ENCODE assay signal across 1 cellular context in the genomic region with DNA sequence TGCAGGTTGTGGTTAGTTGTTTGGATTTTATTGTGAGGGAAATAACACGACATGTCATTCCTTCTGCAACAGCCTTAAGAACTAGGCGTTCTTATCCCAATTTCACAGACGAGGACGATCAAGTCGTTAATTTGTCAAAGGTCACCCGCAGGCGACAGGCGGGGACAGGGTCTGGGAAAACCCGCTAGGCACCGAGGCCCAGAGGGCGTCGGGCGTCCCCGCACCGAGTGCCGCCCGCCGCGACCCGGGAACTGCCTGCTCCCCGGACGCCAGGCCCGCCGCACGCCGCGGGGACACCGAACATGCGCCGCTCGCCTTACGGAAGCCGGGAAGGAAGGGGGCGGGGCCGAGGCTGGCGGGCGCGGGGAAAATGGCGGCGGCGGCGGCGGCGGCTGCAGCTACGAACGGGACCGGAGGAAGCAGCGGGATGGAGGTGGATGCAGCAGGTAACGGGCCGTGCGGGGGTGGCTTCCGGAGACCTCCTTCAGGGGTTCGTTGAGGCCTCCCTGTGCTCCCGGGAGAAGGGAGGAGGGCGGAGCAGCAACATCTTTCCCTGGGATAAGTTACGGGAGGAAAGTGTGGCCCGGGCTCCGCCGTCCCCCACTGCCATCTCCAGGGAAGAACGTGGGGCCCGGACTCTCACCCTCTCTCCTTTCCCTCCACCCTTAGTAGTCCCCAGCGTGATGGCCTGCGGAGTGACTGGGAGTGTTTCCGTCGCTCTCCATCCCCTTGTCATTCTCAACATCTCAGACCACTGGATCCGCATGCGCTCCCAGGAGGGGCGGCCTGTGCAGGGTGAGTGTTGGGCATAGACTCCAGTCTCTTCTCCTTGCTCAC.
A peak's percentile ranks its signal among the peaks of the same experiment; 100 is the strongest.
TF ChIP-seq lines count a peak whose summit lies in the region.

A gene (plus strand): TSS at position 349 of the 837 bp plus-strand sequence. CDS start 22 bp downstream, at position 371.

TF ChIP-seq in HepG2, 621 proteins besides CTCF, POLR2A, EP300 and RAD21 (continued from another document and continues in another):
- TF ChIP-seq, protein P1, sequence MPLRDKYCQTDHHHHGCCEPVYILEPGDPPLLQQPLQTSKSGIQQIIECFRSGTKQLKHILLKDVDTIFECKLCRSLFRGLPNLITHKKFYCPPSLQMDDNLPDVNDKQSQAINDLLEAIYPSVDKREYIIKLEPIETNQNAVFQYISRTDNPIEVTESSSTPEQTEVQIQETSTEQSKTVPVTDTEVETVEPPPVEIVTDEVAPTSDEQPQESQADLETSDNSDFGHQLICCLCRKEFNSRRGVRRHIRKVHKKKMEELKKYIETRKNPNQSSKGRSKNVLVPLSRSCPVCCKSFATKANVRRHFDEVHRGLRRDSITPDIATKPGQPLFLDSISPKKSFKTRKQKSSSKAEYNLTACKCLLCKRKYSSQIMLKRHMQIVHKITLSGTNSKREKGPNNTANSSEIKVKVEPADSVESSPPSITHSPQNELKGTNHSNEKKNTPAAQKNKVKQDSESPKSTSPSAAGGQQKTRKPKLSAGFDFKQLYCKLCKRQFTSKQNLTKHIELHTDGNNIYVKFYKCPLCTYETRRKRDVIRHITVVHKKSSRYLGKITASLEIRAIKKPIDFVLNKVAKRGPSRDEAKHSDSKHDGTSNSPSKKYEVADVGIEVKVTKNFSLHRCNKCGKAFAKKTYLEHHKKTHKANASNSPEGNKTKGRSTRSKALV (CRISPR knock-in tag; IDR thresholded peaks at IDR 0.05), result no peak
- TF ChIP-seq, protein P2, sequence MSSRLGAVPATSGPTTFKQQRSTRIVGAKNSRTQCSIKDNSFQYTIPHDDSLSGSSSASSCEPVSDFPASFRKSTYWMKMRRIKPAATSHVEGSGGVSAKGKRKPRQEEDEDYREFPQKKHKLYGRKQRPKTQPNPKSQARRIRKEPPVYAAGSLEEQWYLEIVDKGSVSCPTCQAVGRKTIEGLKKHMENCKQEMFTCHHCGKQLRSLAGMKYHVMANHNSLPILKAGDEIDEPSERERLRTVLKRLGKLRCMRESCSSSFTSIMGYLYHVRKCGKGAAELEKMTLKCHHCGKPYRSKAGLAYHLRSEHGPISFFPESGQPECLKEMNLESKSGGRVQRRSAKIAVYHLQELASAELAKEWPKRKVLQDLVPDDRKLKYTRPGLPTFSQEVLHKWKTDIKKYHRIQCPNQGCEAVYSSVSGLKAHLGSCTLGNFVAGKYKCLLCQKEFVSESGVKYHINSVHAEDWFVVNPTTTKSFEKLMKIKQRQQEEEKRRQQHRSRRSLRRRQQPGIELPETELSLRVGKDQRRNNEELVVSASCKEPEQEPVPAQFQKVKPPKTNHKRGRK (CRISPR knock-in tag; IDR thresholded peaks at IDR 0.05), result no peak
- TF ChIP-seq, protein P3, sequence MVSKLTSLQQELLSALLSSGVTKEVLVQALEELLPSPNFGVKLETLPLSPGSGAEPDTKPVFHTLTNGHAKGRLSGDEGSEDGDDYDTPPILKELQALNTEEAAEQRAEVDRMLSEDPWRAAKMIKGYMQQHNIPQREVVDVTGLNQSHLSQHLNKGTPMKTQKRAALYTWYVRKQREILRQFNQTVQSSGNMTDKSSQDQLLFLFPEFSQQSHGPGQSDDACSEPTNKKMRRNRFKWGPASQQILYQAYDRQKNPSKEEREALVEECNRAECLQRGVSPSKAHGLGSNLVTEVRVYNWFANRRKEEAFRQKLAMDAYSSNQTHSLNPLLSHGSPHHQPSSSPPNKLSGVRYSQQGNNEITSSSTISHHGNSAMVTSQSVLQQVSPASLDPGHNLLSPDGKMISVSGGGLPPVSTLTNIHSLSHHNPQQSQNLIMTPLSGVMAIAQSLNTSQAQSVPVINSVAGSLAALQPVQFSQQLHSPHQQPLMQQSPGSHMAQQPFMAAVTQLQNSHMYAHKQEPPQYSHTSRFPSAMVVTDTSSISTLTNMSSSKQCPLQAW (CRISPR knock-in tag; IDR thresholded peaks at IDR 0.05), result peak; percentile 58; the same call in 1 of the 2 replicates
- TF ChIP-seq ZNF224 (CRISPR knock-in tag; IDR thresholded peaks at IDR 0.05), result peak; percentile 73; the same call in 1 of the 2 replicates
- no peak for TF ChIP-seq CREB1 (IDR thresholded peaks at IDR 0.05)
- no peak for TF ChIP-seq CREB1 (CRISPR knock-in tag; IDR thresholded peaks at IDR 0.05)
- TF ChIP-seq KAT2B (IDR thresholded peaks at IDR 0.05; ENCODE audit: borderline replicate concordance, low read depth, low read length), result no peak
- peak; percentile 85 for TF ChIP-seq KDM5A (IDR thresholded peaks at IDR 0.05; ENCODE audit: borderline replicate concordance, low read length)
- TF ChIP-seq TMF1 (CRISPR knock-in tag; IDR thresholded peaks at IDR 0.05; ENCODE audit: low read depth), result peak; percentile 97
- TF ChIP-seq ZBTB3 (CRISPR knock-in tag; IDR thresholded peaks at IDR 0.05; ENCODE audit: borderline replicate concordance, low read depth), result peak; percentile 81; the same call in 1 of the 2 replicates
- no peak for TF ChIP-seq ZNF354B (CRISPR knock-in tag; IDR thresholded peaks at IDR 0.05)
- TF ChIP-seq, protein P4, sequence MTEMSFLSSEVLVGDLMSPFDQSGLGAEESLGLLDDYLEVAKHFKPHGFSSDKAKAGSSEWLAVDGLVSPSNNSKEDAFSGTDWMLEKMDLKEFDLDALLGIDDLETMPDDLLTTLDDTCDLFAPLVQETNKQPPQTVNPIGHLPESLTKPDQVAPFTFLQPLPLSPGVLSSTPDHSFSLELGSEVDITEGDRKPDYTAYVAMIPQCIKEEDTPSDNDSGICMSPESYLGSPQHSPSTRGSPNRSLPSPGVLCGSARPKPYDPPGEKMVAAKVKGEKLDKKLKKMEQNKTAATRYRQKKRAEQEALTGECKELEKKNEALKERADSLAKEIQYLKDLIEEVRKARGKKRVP (CRISPR knock-in tag; IDR thresholded peaks at IDR 0.05), result peak in 1 of 2 experiments; percentile 67; a peak in 1 of 4 replicates
- TF ChIP-seq SOX13 (IDR thresholded peaks at IDR 0.05), result no peak
- peak in 1 of 2 experiments; percentile 29; a peak in 1 of 4 replicates for TF ChIP-seq SOX13 (CRISPR knock-in tag; conservative IDR thresholded peaks at IDR 0.05 in 1 of 2, IDR thresholded peaks at IDR 0.05 in 1 of 2)
- no peak for TF ChIP-seq SETDB1 (CRISPR knock-in tag; IDR thresholded peaks at IDR 0.05; ENCODE audit: borderline replicate concordance)
- TF ChIP-seq NR2F6 (IDR thresholded peaks at IDR 0.05), result no peak
- peak; percentile 54; the same call in 1 of the 2 replicates for TF ChIP-seq NR2F6 (CRISPR knock-in tag; IDR thresholded peaks at IDR 0.05)
- no peak for TF ChIP-seq CHD4 (IDR thresholded peaks at IDR 0.05; ENCODE audit: borderline replicate concordance, low read length)
- no peak for TF ChIP-seq FOXK2 (IDR thresholded peaks at IDR 0.05)
- TF ChIP-seq ZNF260 (CRISPR knock-in tag; IDR thresholded peaks at IDR 0.05; ENCODE audit: borderline replicate concordance, low read depth), result no peak
- TF ChIP-seq TGIF2 (CRISPR knock-in tag; IDR thresholded peaks at IDR 0.05), result peak; percentile 67; the same call in 1 of the 2 replicates
- TF ChIP-seq, protein P5, sequence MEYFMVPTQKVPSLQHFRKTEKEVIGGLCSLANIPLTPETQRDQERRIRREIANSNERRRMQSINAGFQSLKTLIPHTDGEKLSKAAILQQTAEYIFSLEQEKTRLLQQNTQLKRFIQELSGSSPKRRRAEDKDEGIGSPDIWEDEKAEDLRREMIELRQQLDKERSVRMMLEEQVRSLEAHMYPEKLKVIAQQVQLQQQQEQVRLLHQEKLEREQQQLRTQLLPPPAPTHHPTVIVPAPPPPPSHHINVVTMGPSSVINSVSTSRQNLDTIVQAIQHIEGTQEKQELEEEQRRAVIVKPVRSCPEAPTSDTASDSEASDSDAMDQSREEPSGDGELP (IDR thresholded peaks at IDR 0.05; ENCODE audit: borderline replicate concordance, low read depth), result no peak
- TF ChIP-seq EEA1 (CRISPR knock-in tag; IDR thresholded peaks at IDR 0.05; ENCODE audit: borderline replicate concordance), result peak; percentile 95
- TF ChIP-seq NFATC3 (CRISPR knock-in tag; IDR thresholded peaks at IDR 0.05), result no peak
- peak; percentile 42 for TF ChIP-seq AGO1 (IDR thresholded peaks at IDR 0.05; ENCODE audit: low read depth, low read length, poor library complexity, severe bottlenecking)
- TF ChIP-seq, protein P6, sequence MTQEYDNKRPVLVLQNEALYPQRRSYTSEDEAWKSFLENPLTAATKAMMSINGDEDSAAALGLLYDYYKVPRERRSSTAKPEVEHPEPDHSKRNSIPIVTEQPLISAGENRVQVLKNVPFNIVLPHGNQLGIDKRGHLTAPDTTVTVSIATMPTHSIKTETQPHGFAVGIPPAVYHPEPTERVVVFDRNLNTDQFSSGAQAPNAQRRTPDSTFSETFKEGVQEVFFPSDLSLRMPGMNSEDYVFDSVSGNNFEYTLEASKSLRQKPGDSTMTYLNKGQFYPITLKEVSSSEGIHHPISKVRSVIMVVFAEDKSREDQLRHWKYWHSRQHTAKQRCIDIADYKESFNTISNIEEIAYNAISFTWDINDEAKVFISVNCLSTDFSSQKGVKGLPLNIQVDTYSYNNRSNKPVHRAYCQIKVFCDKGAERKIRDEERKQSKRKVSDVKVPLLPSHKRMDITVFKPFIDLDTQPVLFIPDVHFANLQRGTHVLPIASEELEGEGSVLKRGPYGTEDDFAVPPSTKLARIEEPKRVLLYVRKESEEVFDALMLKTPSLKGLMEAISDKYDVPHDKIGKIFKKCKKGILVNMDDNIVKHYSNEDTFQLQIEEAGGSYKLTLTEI (CRISPR knock-in tag; conservative IDR thresholded peaks at IDR 0.05), result no peak
- TF ChIP-seq ATF7-NPFF (CRISPR knock-in tag; IDR thresholded peaks at IDR 0.05; ENCODE audit: low read depth), result peak; percentile 95
- TF ChIP-seq PHF8 (CRISPR knock-in tag; IDR thresholded peaks at IDR 0.05), result peak; percentile 85
- peak; percentile 86 for TF ChIP-seq HES4 (CRISPR knock-in tag; IDR thresholded peaks at IDR 0.05; ENCODE audit: borderline replicate concordance)
- TF ChIP-seq, protein P7, sequence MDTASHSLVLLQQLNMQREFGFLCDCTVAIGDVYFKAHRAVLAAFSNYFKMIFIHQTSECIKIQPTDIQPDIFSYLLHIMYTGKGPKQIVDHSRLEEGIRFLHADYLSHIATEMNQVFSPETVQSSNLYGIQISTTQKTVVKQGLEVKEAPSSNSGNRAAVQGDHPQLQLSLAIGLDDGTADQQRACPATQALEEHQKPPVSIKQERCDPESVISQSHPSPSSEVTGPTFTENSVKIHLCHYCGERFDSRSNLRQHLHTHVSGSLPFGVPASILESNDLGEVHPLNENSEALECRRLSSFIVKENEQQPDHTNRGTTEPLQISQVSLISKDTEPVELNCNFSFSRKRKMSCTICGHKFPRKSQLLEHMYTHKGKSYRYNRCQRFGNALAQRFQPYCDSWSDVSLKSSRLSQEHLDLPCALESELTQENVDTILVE (CRISPR knock-in tag; IDR thresholded peaks at IDR 0.05), result peak; percentile 80; the same call in 1 of the 2 replicates
- no peak for TF ChIP-seq ZNF335 (CRISPR knock-in tag; IDR thresholded peaks at IDR 0.05)
- TF ChIP-seq ZNF607 (CRISPR knock-in tag; IDR thresholded peaks at IDR 0.05; ENCODE audit: borderline replicate concordance), result peak; percentile 99
- peak; percentile 89; the same call in 1 of the 2 replicates for TF ChIP-seq ZNF788 (CRISPR knock-in tag; IDR thresholded peaks at IDR 0.05; ENCODE audit: borderline replicate concordance)
- TF ChIP-seq, protein P8, sequence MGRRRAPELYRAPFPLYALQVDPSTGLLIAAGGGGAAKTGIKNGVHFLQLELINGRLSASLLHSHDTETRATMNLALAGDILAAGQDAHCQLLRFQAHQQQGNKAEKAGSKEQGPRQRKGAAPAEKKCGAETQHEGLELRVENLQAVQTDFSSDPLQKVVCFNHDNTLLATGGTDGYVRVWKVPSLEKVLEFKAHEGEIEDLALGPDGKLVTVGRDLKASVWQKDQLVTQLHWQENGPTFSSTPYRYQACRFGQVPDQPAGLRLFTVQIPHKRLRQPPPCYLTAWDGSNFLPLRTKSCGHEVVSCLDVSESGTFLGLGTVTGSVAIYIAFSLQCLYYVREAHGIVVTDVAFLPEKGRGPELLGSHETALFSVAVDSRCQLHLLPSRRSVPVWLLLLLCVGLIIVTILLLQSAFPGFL (CRISPR knock-in tag; IDR thresholded peaks at IDR 0.05), result no peak
- TF ChIP-seq MAFF (IDR thresholded peaks at IDR 0.05; ENCODE audit: low read depth, low read length), result no peak
- TF ChIP-seq ZBTB7A (CRISPR knock-in tag; IDR thresholded peaks at IDR 0.05), result no peak; the same call in none of the 2 replicates
- peak; percentile 63; the same call in 1 of the 2 replicates for TF ChIP-seq ZFP37 (CRISPR knock-in tag; IDR thresholded peaks at IDR 0.05; ENCODE audit: borderline replicate concordance)
- TF ChIP-seq, protein P9, sequence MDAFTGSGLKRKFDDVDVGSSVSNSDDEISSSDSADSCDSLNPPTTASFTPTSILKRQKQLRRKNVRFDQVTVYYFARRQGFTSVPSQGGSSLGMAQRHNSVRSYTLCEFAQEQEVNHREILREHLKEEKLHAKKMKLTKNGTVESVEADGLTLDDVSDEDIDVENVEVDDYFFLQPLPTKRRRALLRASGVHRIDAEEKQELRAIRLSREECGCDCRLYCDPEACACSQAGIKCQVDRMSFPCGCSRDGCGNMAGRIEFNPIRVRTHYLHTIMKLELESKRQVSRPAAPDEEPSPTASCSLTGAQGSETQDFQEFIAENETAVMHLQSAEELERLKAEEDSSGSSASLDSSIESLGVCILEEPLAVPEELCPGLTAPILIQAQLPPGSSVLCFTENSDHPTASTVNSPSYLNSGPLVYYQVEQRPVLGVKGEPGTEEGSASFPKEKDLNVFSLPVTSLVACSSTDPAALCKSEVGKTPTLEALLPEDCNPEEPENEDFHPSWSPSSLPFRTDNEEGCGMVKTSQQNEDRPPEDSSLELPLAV (CRISPR knock-in tag; conservative IDR thresholded peaks at IDR 0.05; ENCODE audit: low read depth), result peak; percentile 92; the same call in 1 of the 2 replicates
- TF ChIP-seq BHLHE40 (IDR thresholded peaks at IDR 0.05; ENCODE audit: low read length), result 0 out of 2 replicates have a peak, but pooled peaks have one; percentile 32
- TF ChIP-seq, protein P10, sequence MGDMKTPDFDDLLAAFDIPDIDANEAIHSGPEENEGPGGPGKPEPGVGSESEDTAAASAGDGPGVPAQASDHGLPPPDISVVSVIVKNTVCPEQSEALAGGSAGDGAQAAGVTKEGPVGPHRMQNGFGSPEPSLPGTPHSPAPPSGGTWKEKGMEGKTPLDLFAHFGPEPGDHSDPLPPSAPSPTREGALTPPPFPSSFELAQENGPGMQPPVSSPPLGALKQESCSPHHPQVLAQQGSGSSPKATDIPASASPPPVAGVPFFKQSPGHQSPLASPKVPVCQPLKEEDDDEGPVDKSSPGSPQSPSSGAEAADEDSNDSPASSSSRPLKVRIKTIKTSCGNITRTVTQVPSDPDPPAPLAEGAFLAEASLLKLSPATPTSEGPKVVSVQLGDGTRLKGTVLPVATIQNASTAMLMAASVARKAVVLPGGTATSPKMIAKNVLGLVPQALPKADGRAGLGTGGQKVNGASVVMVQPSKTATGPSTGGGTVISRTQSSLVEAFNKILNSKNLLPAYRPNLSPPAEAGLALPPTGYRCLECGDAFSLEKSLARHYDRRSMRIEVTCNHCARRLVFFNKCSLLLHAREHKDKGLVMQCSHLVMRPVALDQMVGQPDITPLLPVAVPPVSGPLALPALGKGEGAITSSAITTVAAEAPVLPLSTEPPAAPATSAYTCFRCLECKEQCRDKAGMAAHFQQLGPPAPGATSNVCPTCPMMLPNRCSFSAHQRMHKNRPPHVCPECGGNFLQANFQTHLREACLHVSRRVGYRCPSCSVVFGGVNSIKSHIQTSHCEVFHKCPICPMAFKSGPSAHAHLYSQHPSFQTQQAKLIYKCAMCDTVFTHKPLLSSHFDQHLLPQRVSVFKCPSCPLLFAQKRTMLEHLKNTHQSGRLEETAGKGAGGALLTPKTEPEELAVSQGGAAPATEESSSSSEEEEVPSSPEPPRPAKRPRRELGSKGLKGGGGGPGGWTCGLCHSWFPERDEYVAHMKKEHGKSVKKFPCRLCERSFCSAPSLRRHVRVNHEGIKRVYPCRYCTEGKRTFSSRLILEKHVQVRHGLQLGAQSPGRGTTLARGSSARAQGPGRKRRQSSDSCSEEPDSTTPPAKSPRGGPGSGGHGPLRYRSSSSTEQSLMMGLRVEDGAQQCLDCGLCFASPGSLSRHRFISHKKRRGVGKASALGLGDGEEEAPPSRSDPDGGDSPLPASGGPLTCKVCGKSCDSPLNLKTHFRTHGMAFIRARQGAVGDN (CRISPR knock-in tag; IDR thresholded peaks at IDR 0.05), result peak; percentile 100
